ENCODE assay signal across 10 cellular contexts in genomic region chr12:124747426-124748161, GRCh38.
A peak's percentile ranks its signal among the peaks of the same experiment; 100 is the strongest.
DNase-seq lines count a peak whose midpoint lies in the region; ATAC-seq, FAIRE-seq and TF ChIP-seq lines count a peak whose summit lies in the region.
"Had no signal": no experiment of that assay in that cellular context is flagged by ENCODE, and none has a peak within 500 bp of the region (broad histone marks: within the 10 kb centered on the region; RNA-seq: fewer than 3 reads in every experiment).

No MANE protein-coding gene starts in this region.

- in situ Hi-C loops in mammary epithelial cell (cut with MboI; ENCODE audit: low sequenced_read_pairs in 2 of 2), result loop anchor here in 1 of 2 donors (10.0 kb wide), 1 partner anchor 173 kb away; no protein-coding TSS in a partner anchor

- no peaks in the 10 kb centered on the region for H3K79me1 ChIP-seq in mesendoderm (ENCODE audit: low read length)

- H3K27me3 ChIP-seq in mammary epithelial cell (ENCODE audit: insufficient read depth, low read length) (no peaks in the 10 kb centered on the region), neural progenitor cell (no peaks in the 10 kb centered on the region), mesendoderm (ENCODE audit: insufficient read depth, low read length, poor library complexity) (no peaks in the 10 kb centered on the region)

- no peak overlapping the region for H2BK120ac ChIP-seq in mesendoderm (ENCODE audit: low read depth, low read length)

- H3K9me3 ChIP-seq in mammary epithelial cell (replicated peaks; ENCODE audit: insufficient read depth, low read length) (no peaks in the 10 kb centered on the region), neural progenitor cell (ENCODE audit: low read depth) (no peaks in the 10 kb centered on the region)

- no peak overlapping the region for H4K5ac ChIP-seq in mesendoderm (ENCODE audit: low read length)

- H3K27ac Mint-ChIP-seq in neural progenitor cell, result peak overlapping the region; percentile 17

- no peak overlapping the region for H3K23ac ChIP-seq in mesendoderm (ENCODE audit: low read length)

- CTCF ChIA-PET in mammary epithelial cell (lab: Charles Lee; ENCODE audit: low non-redundant PET), result interaction anchor here (0.9 kb wide), 1 partner anchor 127 kb away, joined by 3 read pairs; no protein-coding TSS in a partner anchor

- H3F3A ChIP-seq in neural progenitor cell (ENCODE audit: low read depth), result peaks cover 34% of the 10 kb centered on the region

- FAIRE-seq in D721Med (lab: Jason Lieb, UNC), result no peak

- no peak overlapping the region for H3K4me3 ChIP-seq in mammary epithelial cell (replicated peaks in 1 of 3; ENCODE audit: insufficient read depth in 1 of 3, low read depth in 2 of 3, low read length in 3 of 3)
- H3K4me3 ChIP-seq in neural progenitor cell, result no peak overlapping the region
- no peak overlapping the region for H3K4me3 ChIP-seq in mesendoderm (ENCODE audit: low read length)

- no peak overlapping the region for H3K4ac ChIP-seq in mesendoderm (ENCODE audit: low read depth, low read length)

- no peak overlapping the region for H2AK5ac ChIP-seq in mesendoderm (ENCODE audit: low read length)

- H3K36me3 Mint-ChIP-seq in neural progenitor cell, result no peaks in the 10 kb centered on the region

- ATAC-seq in HG02798 (IDR thresholded peaks at IDR 0.05; ENCODE audit: poor library complexity, unreplicated experiment), result no peak
- ATAC-seq: left cardiac atrium had no signal

- no TSS peak for BruUV-seq in mammary epithelial cell (replicated peaks; lab: Mats Ljungman, UMichigan)

- H4K20me1 ChIP-seq in mammary epithelial cell (ENCODE audit: insufficient read depth, low read length) (no peaks in the 10 kb centered on the region), neural progenitor cell (ENCODE audit: low read depth) (no peaks in the 10 kb centered on the region)

- H2AFZ ChIP-seq in mammary epithelial cell (ENCODE audit: low read depth, low read length), result no peak overlapping the region
- H2AFZ ChIP-seq in neural progenitor cell (replicated peaks), result no peak overlapping the region

- H3K4me1 ChIP-seq in mammary epithelial cell (ENCODE audit: insufficient read depth, low read length) (peaks cover 23% of the 10 kb centered on the region), neural progenitor cell (no peaks in the 10 kb centered on the region), mesendoderm (ENCODE audit: control insufficient read depth, low read depth, low read length) (peaks cover 2% of the 10 kb centered on the region)

- DNase-seq in EH (ENCODE audit: low read depth) (peak; percentile 85), HS-5 (ENCODE audit: low read depth) (peak; percentile 73), mammary epithelial cell (peak; percentile 98), neural progenitor cell (ENCODE audit: low spot score) (no peak), NCI-H774 (lab: John Stamatoyannopoulos, UW) (no peak), D721Med (ENCODE audit: insufficient read length, low spot score) (no peak), mesendoderm (no peak)
- DNase-seq: left cardiac atrium, NCI-H146 had no signal

- H3K9ac ChIP-seq in mammary epithelial cell (ENCODE audit: insufficient read depth, low read length), result no peak overlapping the region
- H3K9ac ChIP-seq in neural progenitor cell, result no peak overlapping the region
- H3K9ac ChIP-seq in mesendoderm (ENCODE audit: low read length), result no peak overlapping the region

- H3K27ac ChIP-seq in mammary epithelial cell (ENCODE audit: insufficient read depth, low read depth, low read length) (no peak overlapping the region), neural progenitor cell (no peak overlapping the region), mesendoderm (ENCODE audit: low read depth, low read length) (no peak overlapping the region)

- dilution Hi-C loops in mammary epithelial cell (cut with HindIII; ENCODE audit: low sequenced_read_pairs), result no loop called here

- H3K4me2 ChIP-seq in mammary epithelial cell (ENCODE audit: insufficient read depth, low read depth, low read length) (peak overlapping the region; percentile 37), neural progenitor cell (no peak overlapping the region), mesendoderm (ENCODE audit: low read length) (no peak overlapping the region)

- no peaks in the 10 kb centered on the region for H3K36me3 ChIP-seq in mammary epithelial cell (ENCODE audit: insufficient read depth, low read length)
- no peaks in the 10 kb centered on the region for H3K36me3 ChIP-seq in neural progenitor cell
- no peaks in the 10 kb centered on the region for H3K36me3 ChIP-seq in mesendoderm (ENCODE audit: control insufficient read depth, insufficient read depth, low read length)

- no peaks in the 10 kb centered on the region for H3K79me2 ChIP-seq in mammary epithelial cell (ENCODE audit: insufficient read depth, low read length)
- H3K79me2 ChIP-seq in neural progenitor cell (ENCODE audit: low read depth), result no peaks in the 10 kb centered on the region
- H3K79me2 ChIP-seq in mesendoderm (ENCODE audit: control insufficient read depth, insufficient read depth, low read length), result no peaks in the 10 kb centered on the region

- WGBS in mammary epithelial cell (ENCODE audit: low coverage, missing lambda C conversion rate), result 29% methylated on average over 15 of the region's 15 CpGs
- WGBS in mesendoderm (ENCODE audit: extremely low coverage, insufficient coverage, low lambda C conversion rate), result no CpG with 5 or more reads among the region's 15 CpGs

- H4K8ac ChIP-seq in mesendoderm (ENCODE audit: low read depth, low read length), result no peak overlapping the region

- H3K56ac ChIP-seq in mesendoderm (ENCODE audit: low read length), result no peak overlapping the region

- TF ChIP-seq CTCF in mammary epithelial cell (conservative IDR thresholded peaks at IDR 0.05 in 1 of 2, IDR thresholded peaks at IDR 0.05 in 1 of 2; ENCODE audit: extremely low read depth in 1 of 2, insufficient read depth in 1 of 2, low read depth in 1 of 2, low read length in 2 of 2) (no peak), neural progenitor cell (IDR thresholded peaks at IDR 0.05) (no peak), D721Med (IDR thresholded peaks at IDR 0.05; ENCODE audit: insufficient read depth, missing control alignments) (no peak)

- no peak overlapping the region for H3K18ac ChIP-seq in mesendoderm (ENCODE audit: low read length)

- no peak overlapping the region for H2BK5ac ChIP-seq in mesendoderm (ENCODE audit: low read length)

- H3K4me1 Mint-ChIP-seq in neural progenitor cell, result peaks cover 76% of the 10 kb centered on the region

- intact Hi-C loops in mammary epithelial cell (cut with micrococcal nuclease), result loop anchor here (1.0 to 5.0 kb wide), 4 partner anchors 17 to 181 kb away; no protein-coding TSS in a partner anchor

- peak overlapping the region; percentile 46 for H3K4me3 Mint-ChIP-seq in neural progenitor cell

- peaks cover 7% of the 10 kb centered on the region for H3K9me3 Mint-ChIP-seq in neural progenitor cell

- H3K27me3 Mint-ChIP-seq in neural progenitor cell (ENCODE audit: insufficient read depth, low read depth), result peaks cover 38% of the 10 kb centered on the region

- no peak overlapping the region for H2BK15ac ChIP-seq in mesendoderm (replicated peaks; ENCODE audit: low read depth)

Comparison
In these comparisons a context has a peak if more than half of its experiments do, and no peak if none do; other contexts are left out.
1. DNase-seq: peak in EH (single experiment), HS-5 (single experiment) and mammary epithelial cell (single experiment); none in neural progenitor cell (single experiment), NCI-H774 (single experiment), D721Med (single experiment) and mesendoderm (single experiment).